13 cellular contexts compared by ENCODE assay signal in genomic region chr2:239154971-239155805, GRCh38.
DNase-seq lines count a peak whose midpoint lies in the region; ATAC-seq and TF ChIP-seq lines count a peak whose summit lies in the region.
"Had no signal": no experiment of that assay in that cellular context is flagged by ENCODE, and none has a peak within 500 bp of the region (broad histone marks: within the 10 kb centered on the region; RNA-seq: fewer than 3 reads in every experiment).

No MANE protein-coding gene starts in this region.

- H3K9me3 ChIP-seq in lower lobe of right lung, result no peaks in the 10 kb centered on the region
- H3K9me3 ChIP-seq: SK-N-SH had no signal

- peaks cover 36% of the 10 kb centered on the region for H3K36me3 Mint-ChIP-seq in GM23338 (ENCODE audit: low read depth)

- H3K4me3 ChIP-seq in GM23338, result no peak overlapping the region
- no peak overlapping the region for H3K4me3 ChIP-seq in lower lobe of right lung

- H3K79me2 ChIP-seq in GM23338 (replicated peaks; ENCODE audit: insufficient read depth), result no peaks in the 10 kb centered on the region

- H3K27ac Mint-ChIP-seq in GM23338, result peak overlapping the region; percentile 59; the same call in 1 of the 2 replicates
- H3K27ac Mint-ChIP-seq: activated naive CD8-positive, alpha-beta T cell; progenitor cell of endocrine pancreas had no signal

- H3K9me3 Mint-ChIP-seq in GM23338, result no peaks in the 10 kb centered on the region; the same call in 2 of the 3 replicates

- H3K27me3 Mint-ChIP-seq in GM23338 (ENCODE audit: insufficient read depth, low read depth, poor library complexity), result peaks cover 7% of the 10 kb centered on the region
- H3K27me3 Mint-ChIP-seq: activated naive CD8-positive, alpha-beta T cell; progenitor cell of endocrine pancreas had no signal

- peaks cover 7% of the 10 kb centered on the region for H3K4me1 Mint-ChIP-seq in GM23338

- TF ChIP-seq CTCF in GM23338 (conservative IDR thresholded peaks at IDR 0.05; ENCODE audit: low read depth in 2 of 2) (no peak), lower lobe of right lung (IDR thresholded peaks at IDR 0.05) (no peak)

- H3K9me2 ChIP-seq in GM23338 (ENCODE audit: insufficient read depth), result no peaks in the 10 kb centered on the region
- H3K9me2 ChIP-seq: SK-N-SH had no signal

- H3K4me1 ChIP-seq in GM23338 (ENCODE audit: insufficient read depth) (no peaks in the 10 kb centered on the region), lower lobe of right lung (peaks cover 5% of the 10 kb centered on the region)

- H3K36me3 ChIP-seq in GM23338 (ENCODE audit: insufficient read depth) (no peaks in the 10 kb centered on the region), lower lobe of right lung (peaks cover 55% of the 10 kb centered on the region)

- no peak overlapping the region for H2AFZ ChIP-seq in GM23338

- ATAC-seq in GM23338 (no peak), lower lobe of right lung (no peak), HG02798 (IDR thresholded peaks at IDR 0.05; ENCODE audit: poor library complexity, unreplicated experiment) (no peak)

- H3K27me3 ChIP-seq in GM23338 (ENCODE audit: insufficient read depth), result no peaks in the 10 kb centered on the region
- no peaks in the 10 kb centered on the region for H3K27me3 ChIP-seq in lower lobe of right lung (ENCODE audit: low read depth)

- no peak overlapping the region for H3K4me2 ChIP-seq in GM23338
- H3K4me2 ChIP-seq: SK-N-SH had no signal

- H3K4me3 Mint-ChIP-seq in GM23338, result no peak overlapping the region
- H3K4me3 Mint-ChIP-seq: activated naive CD8-positive, alpha-beta T cell had no signal

- intact Hi-C loops in lower lobe of right lung (cut with DNase I), result no loop called here

- H3F3A ChIP-seq in GM23338 (replicated peaks; ENCODE audit: low read depth), result no peaks in the 10 kb centered on the region

- H4K20me1 ChIP-seq in GM23338 (replicated peaks; ENCODE audit: insufficient read depth), result peaks cover 3% of the 10 kb centered on the region; the same call in 1 of the 2 replicates

- DNase-seq in GM23338 (ENCODE audit: low spot score) (no peak), lower lobe of right lung (peak; percentile 24), substantia nigra (lab: John Stamatoyannopoulos, UW) (peak in 48 of 49 donors; percentile 34 to 96 (median 78)), NCI-H2029 (lab: John Stamatoyannopoulos, UW) (no peak)
- no peak for DNase-seq in NK-92 treated with Interleukin-12 subunit alpha and Interleukin-12 subunit beta, amount 100 ng/mL, for 24 hours (lab: John Stamatoyannopoulos, UW)
- DNase-seq: NCI-H1092 treated with DMSO at 0.1 percent for 48 hours; SK-N-SH; stimulated activated CD4-positive, alpha-beta T cell treated with anti-CD3 and anti-CD28 coated beads, Interleukin-1b, Interleukin-23, amount 100 ng/mL, for 48 hours; stimulated activated CD8-positive, alpha-beta memory T cell treated with anti-CD3 and anti-CD28 coated beads, Interleukin-4, amount 100 ng/mL, for 48 hours had no signal

- H3K27ac ChIP-seq in GM23338 (ENCODE audit: low read depth), result no peak overlapping the region
- peak overlapping the region; percentile 65 for H3K27ac ChIP-seq in cingulate gyrus (ENCODE audit: low read depth, low read length)
- no peak overlapping the region for H3K27ac ChIP-seq in lower lobe of right lung
- H3K27ac ChIP-seq in substantia nigra (ENCODE audit: low read depth, low read length, poor library complexity, severe bottlenecking), result peak overlapping the region; percentile 96

TF ChIP-seq in GM23338, 12 proteins besides CTCF, POLR2A, EP300 and RAD21 (continues in another document):
- TF ChIP-seq CREB1 (CRISPR knock-in tag; IDR thresholded peaks at IDR 0.05; ENCODE audit: low read depth), result no peak
- TF ChIP-seq, protein P1, sequence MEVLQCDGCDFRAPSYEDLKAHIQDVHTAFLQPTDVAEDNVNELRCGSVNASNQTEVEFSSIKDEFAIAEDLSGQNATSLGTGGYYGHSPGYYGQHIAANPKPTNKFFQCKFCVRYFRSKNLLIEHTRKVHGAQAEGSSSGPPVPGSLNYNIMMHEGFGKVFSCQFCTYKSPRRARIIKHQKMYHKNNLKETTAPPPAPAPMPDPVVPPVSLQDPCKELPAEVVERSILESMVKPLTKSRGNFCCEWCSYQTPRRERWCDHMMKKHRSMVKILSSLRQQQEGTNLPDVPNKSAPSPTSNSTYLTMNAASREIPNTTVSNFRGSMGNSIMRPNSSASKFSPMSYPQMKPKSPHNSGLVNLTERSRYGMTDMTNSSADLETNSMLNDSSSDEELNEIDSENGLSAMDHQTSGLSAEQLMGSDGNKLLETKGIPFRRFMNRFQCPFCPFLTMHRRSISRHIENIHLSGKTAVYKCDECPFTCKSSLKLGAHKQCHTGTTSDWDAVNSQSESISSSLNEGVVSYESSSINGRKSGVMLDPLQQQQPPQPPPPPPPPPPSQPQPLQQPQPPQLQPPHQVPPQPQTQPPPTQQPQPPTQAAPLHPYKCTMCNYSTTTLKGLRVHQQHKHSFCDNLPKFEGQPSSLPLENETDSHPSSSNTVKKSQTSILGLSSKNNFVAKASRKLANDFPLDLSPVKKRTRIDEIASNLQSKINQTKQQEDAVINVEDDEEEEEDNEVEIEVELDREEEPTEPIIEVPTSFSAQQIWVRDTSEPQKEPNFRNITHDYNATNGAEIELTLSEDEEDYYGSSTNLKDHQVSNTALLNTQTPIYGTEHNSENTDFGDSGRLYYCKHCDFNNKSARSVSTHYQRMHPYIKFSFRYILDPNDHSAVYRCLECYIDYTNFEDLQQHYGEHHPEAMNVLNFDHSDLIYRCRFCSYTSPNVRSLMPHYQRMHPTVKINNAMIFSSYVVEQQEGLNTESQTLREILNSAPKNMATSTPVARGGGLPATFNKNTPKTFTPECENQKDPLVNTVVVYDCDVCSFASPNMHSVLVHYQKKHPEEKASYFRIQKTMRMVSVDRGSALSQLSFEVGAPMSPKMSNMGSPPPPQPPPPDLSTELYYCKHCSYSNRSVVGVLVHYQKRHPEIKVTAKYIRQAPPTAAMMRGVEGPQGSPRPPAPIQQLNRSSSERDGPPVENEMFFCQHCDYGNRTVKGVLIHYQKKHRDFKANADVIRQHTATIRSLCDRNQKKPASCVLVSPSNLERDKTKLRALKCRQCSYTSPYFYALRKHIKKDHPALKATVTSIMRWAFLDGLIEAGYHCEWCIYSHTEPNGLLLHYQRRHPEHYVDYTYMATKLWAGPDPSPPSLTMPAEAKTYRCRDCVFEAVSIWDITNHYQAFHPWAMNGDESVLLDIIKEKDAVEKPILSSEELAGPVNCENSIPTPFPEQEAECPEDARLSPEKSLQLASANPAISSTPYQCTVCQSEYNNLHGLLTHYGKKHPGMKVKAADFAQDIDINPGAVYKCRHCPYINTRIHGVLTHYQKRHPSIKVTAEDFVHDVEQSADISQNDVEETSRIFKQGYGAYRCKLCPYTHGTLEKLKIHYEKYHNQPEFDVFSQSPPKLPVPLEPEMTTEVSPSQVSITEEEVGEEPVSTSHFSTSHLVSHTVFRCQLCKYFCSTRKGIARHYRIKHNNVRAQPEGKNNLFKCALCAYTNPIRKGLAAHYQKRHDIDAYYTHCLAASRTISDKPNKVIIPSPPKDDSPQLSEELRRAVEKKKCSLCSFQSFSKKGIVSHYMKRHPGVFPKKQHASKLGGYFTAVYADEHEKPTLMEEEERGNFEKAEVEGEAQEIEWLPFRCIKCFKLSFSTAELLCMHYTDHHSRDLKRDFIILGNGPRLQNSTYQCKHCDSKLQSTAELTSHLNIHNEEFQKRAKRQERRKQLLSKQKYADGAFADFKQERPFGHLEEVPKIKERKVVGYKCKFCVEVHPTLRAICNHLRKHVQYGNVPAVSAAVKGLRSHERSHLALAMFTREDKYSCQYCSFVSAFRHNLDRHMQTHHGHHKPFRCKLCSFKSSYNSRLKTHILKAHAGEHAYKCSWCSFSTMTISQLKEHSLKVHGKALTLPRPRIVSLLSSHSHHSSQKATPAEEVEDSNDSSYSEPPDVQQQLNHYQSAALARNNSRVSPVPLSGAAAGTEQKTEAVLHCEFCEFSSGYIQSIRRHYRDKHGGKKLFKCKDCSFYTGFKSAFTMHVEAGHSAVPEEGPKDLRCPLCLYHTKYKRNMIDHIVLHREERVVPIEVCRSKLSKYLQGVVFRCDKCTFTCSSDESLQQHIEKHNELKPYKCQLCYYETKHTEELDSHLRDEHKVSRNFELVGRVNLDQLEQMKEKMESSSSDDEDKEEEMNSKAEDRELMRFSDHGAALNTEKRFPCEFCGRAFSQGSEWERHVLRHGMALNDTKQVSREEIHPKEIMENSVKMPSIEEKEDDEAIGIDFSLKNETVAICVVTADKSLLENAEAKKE (CRISPR knock-in tag; IDR thresholded peaks at IDR 0.05), result no peak
- no peak for TF ChIP-seq NANOG (IDR thresholded peaks at IDR 0.05; ENCODE audit: borderline replicate concordance)
- no peak for TF ChIP-seq POLR2AphosphoS5 (IDR thresholded peaks at IDR 0.05; ENCODE audit: low read depth)
- no peak for TF ChIP-seq EZH2phosphoT487 (IDR thresholded peaks at IDR 0.05; ENCODE audit: unreplicated experiment)
- no peak for TF ChIP-seq STAT1 (IDR thresholded peaks at IDR 0.05; ENCODE audit: unreplicated experiment)
- TF ChIP-seq ZNF114 (CRISPR knock-in tag; IDR thresholded peaks at IDR 0.05), result no peak
- no peak for TF ChIP-seq ETS1 (IDR thresholded peaks at IDR 0.05)
- TF ChIP-seq JUNB (IDR thresholded peaks at IDR 0.05; ENCODE audit: unreplicated experiment), result no peak

Comparison
In these comparisons a context has a peak if more than half of its experiments do, and no peak if none do; other contexts are left out.
1. DNase-seq: peak in lower lobe of right lung (single experiment) and substantia nigra (48 of 49); none in GM23338 (single experiment), NCI-H2029 (single experiment) and NK-92 treated with Interleukin-12 subunit alpha and Interleukin-12 subunit beta, amount 100 ng/mL, for 24 hours (single experiment).
2. H3K27ac ChIP-seq: peak in cingulate gyrus (single experiment) and substantia nigra (single experiment); none in GM23338 (single experiment) and lower lobe of right lung (single experiment).